8 cellular contexts compared by ENCODE assay signal in genomic region chr2:46298272-46298521, GRCh38. TPM values are rescaled to one million over a fixed set of nuclear protein-coding genes. Genes with fewer than 3 reads are reported as not detected.
DNase-seq lines count a peak whose midpoint lies in the region; ATAC-seq and TF ChIP-seq lines count a peak whose summit lies in the region.

No MANE protein-coding gene starts in this region.

- H3K27ac ChIP-seq in transverse colon: peak overlapping the region; percentile 88 to 92 (median 90)

- 1% methylated on average over 15 of the region's 19 CpGs; no CpG with 5 or more reads in 1 of the 2 donors for WGBS in transverse colon (ENCODE audit: low coverage in 1 of 2), 2 donors

- POLR2A ChIA-PET in activated CD4-positive, alpha-beta T cell treated with anti-CD3 and anti-CD28 coated beads for 36 hours (lab: Charles Lee): no interaction called here

- in situ Hi-C loops in transverse colon (cut with MboI; ENCODE audit: low pct_ligation_motif_present in 1 of 4, low pct_unique_long_range_greater_than_20kb in 1 of 4, low sequenced_read_pairs in 3 of 4): loop anchor here in 1 of 4 donors (25.0 kb wide), 1 partner anchor 236 kb away; no protein-coding TSS in a partner anchor

- no peak for ATAC-seq in activated CD4-positive, alpha-beta T cell treated with anti-CD3 and anti-CD28 coated beads for 36 hours
- no peak for ATAC-seq in central memory CD8-positive, alpha-beta T cell (replicated peaks; ENCODE audit: extremely low read depth, poor library complexity, severe bottlenecking)

- no peak overlapping the region for H3K27ac Mint-ChIP-seq in activated CD4-positive, alpha-beta T cell treated with anti-CD3 and anti-CD28 coated beads for 36 hours
- no peak overlapping the region for H3K27ac Mint-ChIP-seq in central memory CD8-positive, alpha-beta T cell (ENCODE audit: low read depth)

- H3K4me1 ChIP-seq in transverse colon: peaks cover 0 to 41% (median 30%) of the 10 kb centered on the region in 4 donors

- intact Hi-C loops in activated CD4-positive, alpha-beta T cell treated with anti-CD3 and anti-CD28 coated beads for 36 hours (cut with DNase I, micrococcal nuclease): loop anchor here (2.0 to 5.0 kb wide), 7 partner anchors 54 to 646 kb away; partner anchors contain the start of gene PRKCE (in 1 of the 2)
- intact Hi-C loops in transverse colon (cut with DNase I; ENCODE audit: low total_unique reads): no loop called here

- no peaks in the 10 kb centered on the region for H3K36me3 Mint-ChIP-seq in activated CD4-positive, alpha-beta T cell treated with anti-CD3 and anti-CD28 coated beads for 36 hours (ENCODE audit: low read depth)
- peaks cover 7% of the 10 kb centered on the region for H3K36me3 Mint-ChIP-seq in central memory CD8-positive, alpha-beta T cell (ENCODE audit: insufficient read depth)

- no peak for TF ChIP-seq CTCF in transverse colon (IDR thresholded peaks at IDR 0.05)

- no peak for DNase-seq in activated CD4-positive, alpha-beta T cell treated with anti-CD3 and anti-CD28 coated beads for 36 hours
- no peak for DNase-seq in activated CD4-positive, alpha-beta T cell treated with anti-CD3 and anti-CD28 coated beads for 1 hour
- DNase-seq in central memory CD8-positive, alpha-beta T cell (ENCODE audit: low spot score in 2 of 2): no peak
- DNase-seq in midbrain (lab: John Stamatoyannopoulos, UW): peak; percentile 27
- DNase-seq in transverse colon: no peak
- no peak for DNase-seq in DMS153 treated with DMSO at 0.1 percent for 48 hours (lab: John Stamatoyannopoulos, UW; ENCODE audit: unreplicated experiment)
- no peak for DNase-seq in SIG-M5 treated with dmso at 0.1 percent for 504 hours (lab: John Stamatoyannopoulos, UW; ENCODE audit: unreplicated experiment)
- no peak for DNase-seq in GM19238 (ENCODE audit: insufficient read length, low spot score)

- H3K36me3 ChIP-seq in transverse colon: no peaks in the 10 kb centered on the region

- H3K4me3 Mint-ChIP-seq in activated CD4-positive, alpha-beta T cell treated with anti-CD3 and anti-CD28 coated beads for 36 hours: peak overlapping the region; percentile 79
- H3K4me3 Mint-ChIP-seq in central memory CD8-positive, alpha-beta T cell: peak overlapping the region; percentile 91

- H3K4me3 ChIP-seq in transverse colon: peak overlapping the region; percentile 51 to 86 (median 71)

- no peaks in the 10 kb centered on the region for H3K9me3 Mint-ChIP-seq in activated CD4-positive, alpha-beta T cell treated with anti-CD3 and anti-CD28 coated beads for 36 hours (ENCODE audit: low read depth)
- H3K9me3 Mint-ChIP-seq in central memory CD8-positive, alpha-beta T cell: no peaks in the 10 kb centered on the region

- peaks cover 50% of the 10 kb centered on the region for H3K27me3 Mint-ChIP-seq in activated CD4-positive, alpha-beta T cell treated with anti-CD3 and anti-CD28 coated beads for 36 hours
- H3K27me3 Mint-ChIP-seq in central memory CD8-positive, alpha-beta T cell: peaks cover 57% of the 10 kb centered on the region

- H3K9me3 ChIP-seq in transverse colon: no peaks in the 10 kb centered on the region

- CTCF ChIA-PET in activated CD4-positive, alpha-beta T cell treated with anti-CD3 and anti-CD28 coated beads for 36 hours (lab: Charles Lee): interaction anchor here (0.7 kb wide), 1 partner anchor 220 kb away, joined by 4 read pairs; no protein-coding TSS in a partner anchor

- TF ChIP-seq POLR2A in transverse colon (IDR thresholded peaks at IDR 0.05): no peak

- no peaks in the 10 kb centered on the region for H3K27me3 ChIP-seq in transverse colon

- peaks cover 17% of the 10 kb centered on the region for H3K4me1 Mint-ChIP-seq in activated CD4-positive, alpha-beta T cell treated with anti-CD3 and anti-CD28 coated beads for 36 hours
- H3K4me1 Mint-ChIP-seq in central memory CD8-positive, alpha-beta T cell: peaks cover 28% of the 10 kb centered on the region

- no peak for TF ChIP-seq EP300 in transverse colon (IDR thresholded peaks at IDR 0.05; ENCODE audit: low read depth)

RNA-seq across cellular contexts. Expression of gene EPAS1, which starts 1.0 kb away (rescaled TPM):
- 10 to 100 TPM; 12.6 to 16.0 TPM for total RNA-seq in activated CD4-positive, alpha-beta T cell treated with anti-CD3 and anti-CD28 coated beads for 36 hours
- total RNA-seq in transverse colon: 100 to 1,000 TPM; 102 to 260 (median 167) TPM

Comparison
In these comparisons a context has a peak if more than half of its experiments do, and no peak if none do; other contexts are left out.
1. RNA of gene EPAS1, which starts 1.0 kb away (total RNA-seq): 102 to 260 TPM in transverse colon; 12.6 to 16.0 TPM in activated CD4-positive, alpha-beta T cell treated with anti-CD3 and anti-CD28 coated beads for 36 hours; every median in the first group is over 4 times any median in the second.